ENCODE assay signal across 37 cellular contexts in the genomic region with DNA sequence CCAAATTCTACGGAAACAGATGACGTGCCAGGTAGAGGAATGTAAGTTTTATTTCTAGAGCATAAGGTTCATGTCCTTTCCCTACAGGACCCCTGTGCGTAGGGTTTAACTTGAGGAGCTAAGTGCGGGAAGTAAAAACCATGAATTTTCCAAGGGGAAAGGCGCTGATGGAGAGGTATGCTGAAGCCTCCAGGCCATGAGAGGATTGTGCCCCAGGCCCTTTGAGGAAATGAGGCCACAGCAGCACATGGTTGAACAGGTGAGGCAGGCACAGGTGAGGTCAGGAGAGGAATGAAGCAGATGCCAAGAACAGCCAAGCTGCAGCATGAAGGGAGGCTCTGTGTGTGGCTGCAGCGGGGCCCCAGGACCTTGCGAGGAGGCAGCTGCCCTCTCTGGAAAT. TPM values are rescaled to one million over a fixed set of nuclear protein-coding genes. Genes with fewer than 3 reads are reported as not detected.
"Had no signal": no experiment of that assay in that cellular context is flagged by ENCODE, and none has a peak within 500 bp of the region (broad histone marks: within the 10 kb centered on the region; RNA-seq: fewer than 3 reads in every experiment).

No MANE protein-coding gene starts in this region.

- H3K4me3 Mint-ChIP-seq: activated B cell treated with CpG ODN at 0.5 μM for 24 hours; activated CD4-positive, alpha-beta memory T cell treated with anti-CD3 and anti-CD28 coated beads for 36 hours; activated CD4-positive, alpha-beta T cell treated with anti-CD3 and anti-CD28 coated beads, Interleukin-2, amount 10 ng/mL, durations not matched to agents 24 days and 14 days; activated CD8-positive, alpha-beta T cell treated with anti-CD3 and anti-CD28 coated beads for 36 hours; activated naive CD4-positive, alpha-beta T cell treated with anti-CD3 and anti-CD28 coated beads, Interleukin-2, amount 10 ng/mL, durations not matched to agents 7 days and 5 days; activated naive CD4-positive, alpha-beta T cell treated with anti-CD3 and anti-CD28 coated beads, Interleukin-2, amount 50 U/mL, for 24 hours; activated naive CD8-positive, alpha-beta T cell; activated naive CD8-positive, alpha-beta T cell treated with anti-CD3 and anti-CD28 coated beads, Interleukin-2, amount 10 ng/mL, durations not matched to agents 7 days and 5 days; activated naive CD8-positive, alpha-beta T cell treated with anti-CD3 and anti-CD28 coated beads, Interleukin-2, amount 50 U/mL, for 24 hours; brain; central memory CD8-positive, alpha-beta T cell; T-helper 1 cell treated with Interleukin-12 subunit alpha and Interleukin-12 subunit beta and Interleukin-4 antibody, amounts not matched to agents 30 μg/mL and 1 μg/mL, for 36 hours; T-helper 2 cell treated with Interferon-gamma antibody and Interleukin-4, amounts not matched to agents 5 μg/mL and 100 μg/mL, for 36 hours had no signal

- H3K27me3 ChIP-seq: ascending aorta had no signal

- DNase-seq: activated B cell treated with CpG ODN at 0.5 μM for 24 hours; activated CD4-positive, alpha-beta memory T cell treated with anti-CD3 and anti-CD28 coated beads for 36 hours; activated CD4-positive, alpha-beta T cell treated with anti-CD3 and anti-CD28 coated beads for 4 hours; activated CD4-positive, alpha-beta T cell treated with anti-CD3 and anti-CD28 coated beads, Interleukin-2, amount 10 ng/mL, durations not matched to agents 24 days and 14 days; activated CD4-positive, alpha-beta T cell treated with anti-CD3 and anti-CD28 coated beads, Interleukin-2, amount 50 U/mL, for 1 hour; activated CD4-positive, alpha-beta T cell treated with anti-CD3 and anti-CD28 coated beads, Interleukin-2, amount 50 U/mL, for 4 hours; activated CD4-positive, CD25-positive, alpha-beta regulatory T cell treated with anti-CD3 and anti-CD28 coated beads, Interleukin-2, amount 50 U/mL, for 72 hours; activated CD8-positive, alpha-beta memory T cell treated with anti-CD3 and anti-CD28 coated beads, Interleukin-2, amount 50 U/mL, for 4 hours; activated CD8-positive, alpha-beta T cell treated with anti-CD3 and anti-CD28 coated beads for 36 hours; activated effector memory CD4-positive, alpha-beta T cell treated with Interleukin-2 at 50 U/mL for 16 hours; activated gamma-delta T cell; activated naive CD4-positive, alpha-beta T cell treated with anti-CD3 and anti-CD28 coated beads, Interleukin-2, amount 10 ng/mL, durations not matched to agents 7 days and 5 days; activated naive CD4-positive, alpha-beta T cell treated with Interleukin-2 at 50 U/mL for 16 hours; activated naive CD8-positive, alpha-beta T cell treated with anti-CD3 and anti-CD28 coated beads, Interleukin-2, amount 10 ng/mL, durations not matched to agents 7 days and 5 days; activated naive CD8-positive, alpha-beta T cell treated with anti-CD3 and anti-CD28 coated beads, Interleukin-2, amount 50 U/mL, for 24 hours; activated T-cell treated with anti-CD3 and anti-CD28 coated beads for 4 hours; activated T-cell treated with anti-CD3 and anti-CD28 coated beads, Interleukin-2, amount 50 U/mL, for 1 hour; activated T-cell treated with anti-CD3 and anti-CD28 coated beads, Interleukin-2, amount 50 U/mL, for 48 hours; amygdala; anterior cingulate cortex; caudate nucleus; SW 1271; T-helper 1 cell; T-helper 2 cell; T-helper 9 cell had no signal

- H3K27ac ChIP-seq: ascending aorta, cardiac muscle cell, VCaP had no signal

- H3K36me3 Mint-ChIP-seq: activated CD4-positive, alpha-beta memory T cell treated with anti-CD3 and anti-CD28 coated beads for 36 hours; activated naive CD4-positive, alpha-beta T cell treated with anti-CD3 and anti-CD28 coated beads, Interleukin-2, amount 10 ng/mL, durations not matched to agents 7 days and 5 days; activated naive CD4-positive, alpha-beta T cell treated with anti-CD3 and anti-CD28 coated beads, Interleukin-2, amount 50 U/mL, for 24 hours; activated naive CD8-positive, alpha-beta T cell; activated naive CD8-positive, alpha-beta T cell treated with anti-CD3 and anti-CD28 coated beads, Interleukin-2, amount 10 ng/mL, durations not matched to agents 7 days and 5 days; brain had no signal

- H3K4me3 ChIP-seq: ascending aorta, cardiac muscle cell had no signal

- H3K9me3 Mint-ChIP-seq: activated B cell treated with CpG ODN at 0.5 μM for 24 hours; activated CD4-positive, alpha-beta memory T cell treated with anti-CD3 and anti-CD28 coated beads for 36 hours; activated CD4-positive, alpha-beta T cell treated with anti-CD3 and anti-CD28 coated beads, Interleukin-2, amount 10 ng/mL, durations not matched to agents 24 days and 14 days; activated CD8-positive, alpha-beta T cell treated with anti-CD3 and anti-CD28 coated beads for 36 hours; activated naive CD4-positive, alpha-beta T cell treated with anti-CD3 and anti-CD28 coated beads, Interleukin-2, amount 10 ng/mL, durations not matched to agents 7 days and 5 days; activated naive CD4-positive, alpha-beta T cell treated with anti-CD3 and anti-CD28 coated beads, Interleukin-2, amount 50 U/mL, for 24 hours; activated naive CD8-positive, alpha-beta T cell treated with anti-CD3 and anti-CD28 coated beads, Interleukin-2, amount 10 ng/mL, durations not matched to agents 7 days and 5 days; activated naive CD8-positive, alpha-beta T cell treated with anti-CD3 and anti-CD28 coated beads, Interleukin-2, amount 50 U/mL, for 24 hours; activated T-helper 2 cell treated with anti-CD3 and anti-CD28 coated beads, Interferon-gamma antibody, Interleukin-2, Interleukin-4, amounts not matched to agents 10 μg/mL and 5 μg/mL and 100 μg/mL, durations not matched to agents 14 hours and 24 hours and 36 hours; brain; central memory CD8-positive, alpha-beta T cell; T-helper 1 cell treated with Interleukin-12 subunit alpha and Interleukin-12 subunit beta and Interleukin-4 antibody, amounts not matched to agents 30 μg/mL and 1 μg/mL, for 36 hours; T-helper 2 cell treated with Interferon-gamma antibody and Interleukin-4, amounts not matched to agents 5 μg/mL and 100 μg/mL, for 36 hours had no signal

- H3K36me3 ChIP-seq: ascending aorta, cardiac muscle cell had no signal

- H3K27ac Mint-ChIP-seq: activated B cell treated with CpG ODN at 0.5 μM for 24 hours; activated CD4-positive, alpha-beta memory T cell treated with anti-CD3 and anti-CD28 coated beads for 36 hours; activated CD4-positive, alpha-beta T cell treated with anti-CD3 and anti-CD28 coated beads, Interleukin-2, amount 10 ng/mL, durations not matched to agents 24 days and 14 days; activated CD8-positive, alpha-beta T cell treated with anti-CD3 and anti-CD28 coated beads for 36 hours; activated naive CD4-positive, alpha-beta T cell treated with anti-CD3 and anti-CD28 coated beads, Interleukin-2, amount 10 ng/mL, durations not matched to agents 7 days and 5 days; activated naive CD4-positive, alpha-beta T cell treated with anti-CD3 and anti-CD28 coated beads, Interleukin-2, amount 50 U/mL, for 24 hours; activated naive CD8-positive, alpha-beta T cell; activated naive CD8-positive, alpha-beta T cell treated with anti-CD3 and anti-CD28 coated beads, Interleukin-2, amount 10 ng/mL, durations not matched to agents 7 days and 5 days; activated naive CD8-positive, alpha-beta T cell treated with anti-CD3 and anti-CD28 coated beads, Interleukin-2, amount 50 U/mL, for 24 hours; activated T-helper 2 cell treated with anti-CD3 and anti-CD28 coated beads, Interferon-gamma antibody, Interleukin-2, Interleukin-4, amounts not matched to agents 10 μg/mL and 5 μg/mL and 100 μg/mL, durations not matched to agents 14 hours and 24 hours and 36 hours; brain; T-helper 1 cell treated with Interleukin-12 subunit alpha and Interleukin-12 subunit beta and Interleukin-4 antibody, amounts not matched to agents 30 μg/mL and 1 μg/mL, for 36 hours; T-helper 2 cell treated with Interferon-gamma antibody and Interleukin-4, amounts not matched to agents 5 μg/mL and 100 μg/mL, for 36 hours had no signal

- H3K4me1 Mint-ChIP-seq: activated B cell treated with CpG ODN at 0.5 μM for 24 hours; activated CD4-positive, alpha-beta T cell treated with anti-CD3 and anti-CD28 coated beads, Interleukin-2, amount 10 ng/mL, durations not matched to agents 24 days and 14 days; activated naive CD4-positive, alpha-beta T cell treated with anti-CD3 and anti-CD28 coated beads, Interleukin-2, amount 10 ng/mL, durations not matched to agents 7 days and 5 days; activated naive CD4-positive, alpha-beta T cell treated with anti-CD3 and anti-CD28 coated beads, Interleukin-2, amount 50 U/mL, for 24 hours; activated naive CD8-positive, alpha-beta T cell treated with anti-CD3 and anti-CD28 coated beads, Interleukin-2, amount 50 U/mL, for 24 hours; central memory CD8-positive, alpha-beta T cell had no signal

- H3K9me3 ChIP-seq: ascending aorta had no signal

- H3K4me1 ChIP-seq: ascending aorta had no signal

RNA-seq across cellular contexts. Expression of a gene that starts 14.7 kb away (rescaled TPM):
- total RNA-seq: activated CD8-positive, alpha-beta memory T cell treated with anti-CD3 and anti-CD28 coated beads for 36 hours; bronchial epithelial cell had no signal
